23 cellular contexts compared by ENCODE assay signal in genomic region chr4:45347056-45347455, GRCh38.
"Had no signal": no experiment of that assay in that cellular context is flagged by ENCODE, and none has a peak within 500 bp of the region (broad histone marks: within the 10 kb centered on the region; RNA-seq: fewer than 3 reads in every experiment).

No MANE protein-coding gene starts in this region.

- H3K4me3 Mint-ChIP-seq: activated CD4-positive, alpha-beta memory T cell treated with anti-CD3 and anti-CD28 coated beads, Interleukin-2, amount 10 ng/mL, durations not matched to agents 7 days and 5 days; activated CD8-positive, alpha-beta memory T cell treated with anti-CD3 and anti-CD28 coated beads, Interleukin-2, amount 10 ng/mL, durations not matched to agents 7 days and 5 days; activated naive CD8-positive, alpha-beta T cell treated with anti-CD3 and anti-CD28 coated beads, Interleukin-2, amount 10 ng/mL, durations not matched to agents 7 days and 5 days; activated T-helper 17 cell treated with anti-CD3 and anti-CD28 coated beads, Interleukin-2, amount 50 U/mL, for 72 hours; effector memory CD8-positive, alpha-beta T cell; naive thymus-derived CD4-positive, alpha-beta T cell; type B pancreatic cell had no signal

- H3K36me3 Mint-ChIP-seq: activated CD8-positive, alpha-beta memory T cell treated with anti-CD3 and anti-CD28 coated beads, Interleukin-2, amount 10 ng/mL, durations not matched to agents 7 days and 5 days; activated naive CD8-positive, alpha-beta T cell treated with anti-CD3 and anti-CD28 coated beads, Interleukin-2, amount 10 ng/mL, durations not matched to agents 7 days and 5 days; naive thymus-derived CD4-positive, alpha-beta T cell; type B pancreatic cell had no signal

- H3K9me3 ChIP-seq: body of pancreas, ovary, psoas muscle, stomach, testis had no signal

- H3K4me1 Mint-ChIP-seq: activated CD4-positive, alpha-beta memory T cell treated with anti-CD3 and anti-CD28 coated beads, Interleukin-2, amount 10 ng/mL, durations not matched to agents 7 days and 5 days; activated CD8-positive, alpha-beta memory T cell treated with anti-CD3 and anti-CD28 coated beads, Interleukin-2, amount 10 ng/mL, durations not matched to agents 7 days and 5 days; activated naive CD8-positive, alpha-beta T cell treated with anti-CD3 and anti-CD28 coated beads, Interleukin-2, amount 10 ng/mL, durations not matched to agents 7 days and 5 days; activated T-helper 17 cell treated with anti-CD3 and anti-CD28 coated beads, Interleukin-2, amount 50 U/mL, for 72 hours; naive thymus-derived CD4-positive, alpha-beta T cell had no signal

- H3K27me3 Mint-ChIP-seq: activated CD4-positive, alpha-beta memory T cell treated with anti-CD3 and anti-CD28 coated beads, Interleukin-2, amount 10 ng/mL, durations not matched to agents 7 days and 5 days; activated CD8-positive, alpha-beta memory T cell treated with anti-CD3 and anti-CD28 coated beads, Interleukin-2, amount 10 ng/mL, durations not matched to agents 7 days and 5 days; activated naive CD8-positive, alpha-beta T cell treated with anti-CD3 and anti-CD28 coated beads, Interleukin-2, amount 10 ng/mL, durations not matched to agents 7 days and 5 days; activated T-helper 17 cell treated with anti-CD3 and anti-CD28 coated beads, Interleukin-2, amount 50 U/mL, for 72 hours; effector memory CD8-positive, alpha-beta T cell; naive thymus-derived CD4-positive, alpha-beta T cell; type B pancreatic cell had no signal

- H3K27ac ChIP-seq: body of pancreas, hepatocyte, ovary, psoas muscle, skin epidermis, stomach, testis had no signal

- H3K9me3 Mint-ChIP-seq: activated naive CD8-positive, alpha-beta T cell treated with anti-CD3 and anti-CD28 coated beads, Interleukin-2, amount 10 ng/mL, durations not matched to agents 7 days and 5 days; type B pancreatic cell had no signal

- H3K36me3 ChIP-seq: ovary, stomach had no signal

- H3K27ac Mint-ChIP-seq: activated CD4-positive, alpha-beta memory T cell treated with anti-CD3 and anti-CD28 coated beads, Interleukin-2, amount 10 ng/mL, durations not matched to agents 7 days and 5 days; activated CD8-positive, alpha-beta memory T cell treated with anti-CD3 and anti-CD28 coated beads, Interleukin-2, amount 10 ng/mL, durations not matched to agents 7 days and 5 days; activated naive CD8-positive, alpha-beta T cell treated with anti-CD3 and anti-CD28 coated beads, Interleukin-2, amount 10 ng/mL, durations not matched to agents 7 days and 5 days; activated T-helper 17 cell treated with anti-CD3 and anti-CD28 coated beads, Interleukin-2, amount 50 U/mL, for 72 hours; effector memory CD8-positive, alpha-beta T cell; naive thymus-derived CD4-positive, alpha-beta T cell; type B pancreatic cell had no signal

- H3K4me3 ChIP-seq: body of pancreas, hepatocyte, ovary, psoas muscle, skin epidermis, stomach, testis had no signal

- H3K4me1 ChIP-seq: body of pancreas, psoas muscle, stomach, testis had no signal

- DNase-seq: activated CD4-positive, alpha-beta memory T cell treated with anti-CD3 and anti-CD28 coated beads, Interleukin-2, amount 10 ng/mL, durations not matched to agents 7 days and 5 days; activated CD4-positive, alpha-beta T cell treated with anti-CD3 and anti-CD28 coated beads for 48 hours; activated CD4-positive, CD25-positive, alpha-beta regulatory T cell; activated CD8-positive, alpha-beta memory T cell treated with anti-CD3 and anti-CD28 coated beads, Interleukin-2, amount 10 ng/mL, durations not matched to agents 7 days and 5 days; activated naive CD4-positive, alpha-beta T cell; activated naive CD8-positive, alpha-beta T cell treated with anti-CD3 and anti-CD28 coated beads, Interleukin-2, amount 10 ng/mL, durations not matched to agents 7 days and 5 days; body of pancreas; effector memory CD8-positive, alpha-beta T cell; foreskin fibroblast; left cardiac atrium; mesendoderm; naive thymus-derived CD4-positive, alpha-beta T cell; ovary; psoas muscle; right cardiac atrium; stimulated activated CD4-positive, alpha-beta T cell treated with anti-CD3 and anti-CD28 coated beads, Interleukin-15, amount 100 ng/mL, for 24 hours; stimulated activated CD4-positive, alpha-beta T cell treated with anti-CD3 and anti-CD28 coated beads, Interleukin-4, amount 100 ng/mL, for 1 hour; stomach; testis had no signal

- H3K27me3 ChIP-seq: body of pancreas, hepatocyte, ovary, stomach, testis had no signal
